In genomic region chrX:47568656-47569295, GRCh38 we compare ENCODE assay signal across 2 cellular contexts.
TF ChIP-seq lines count a peak whose summit lies in the region.

No MANE protein-coding gene starts in this region.

TF ChIP-seq in GM23338, 12 proteins besides CTCF, POLR2A, EP300 and RAD21:
- TF ChIP-seq REST (IDR thresholded peaks at IDR 0.05; ENCODE audit: unreplicated experiment), result no peak
- no peak for TF ChIP-seq NANOG (IDR thresholded peaks at IDR 0.05; ENCODE audit: borderline replicate concordance)
- no peak for TF ChIP-seq EZH2 (IDR thresholded peaks at IDR 0.05; ENCODE audit: low read depth, unreplicated experiment)
- TF ChIP-seq, protein P1, sequence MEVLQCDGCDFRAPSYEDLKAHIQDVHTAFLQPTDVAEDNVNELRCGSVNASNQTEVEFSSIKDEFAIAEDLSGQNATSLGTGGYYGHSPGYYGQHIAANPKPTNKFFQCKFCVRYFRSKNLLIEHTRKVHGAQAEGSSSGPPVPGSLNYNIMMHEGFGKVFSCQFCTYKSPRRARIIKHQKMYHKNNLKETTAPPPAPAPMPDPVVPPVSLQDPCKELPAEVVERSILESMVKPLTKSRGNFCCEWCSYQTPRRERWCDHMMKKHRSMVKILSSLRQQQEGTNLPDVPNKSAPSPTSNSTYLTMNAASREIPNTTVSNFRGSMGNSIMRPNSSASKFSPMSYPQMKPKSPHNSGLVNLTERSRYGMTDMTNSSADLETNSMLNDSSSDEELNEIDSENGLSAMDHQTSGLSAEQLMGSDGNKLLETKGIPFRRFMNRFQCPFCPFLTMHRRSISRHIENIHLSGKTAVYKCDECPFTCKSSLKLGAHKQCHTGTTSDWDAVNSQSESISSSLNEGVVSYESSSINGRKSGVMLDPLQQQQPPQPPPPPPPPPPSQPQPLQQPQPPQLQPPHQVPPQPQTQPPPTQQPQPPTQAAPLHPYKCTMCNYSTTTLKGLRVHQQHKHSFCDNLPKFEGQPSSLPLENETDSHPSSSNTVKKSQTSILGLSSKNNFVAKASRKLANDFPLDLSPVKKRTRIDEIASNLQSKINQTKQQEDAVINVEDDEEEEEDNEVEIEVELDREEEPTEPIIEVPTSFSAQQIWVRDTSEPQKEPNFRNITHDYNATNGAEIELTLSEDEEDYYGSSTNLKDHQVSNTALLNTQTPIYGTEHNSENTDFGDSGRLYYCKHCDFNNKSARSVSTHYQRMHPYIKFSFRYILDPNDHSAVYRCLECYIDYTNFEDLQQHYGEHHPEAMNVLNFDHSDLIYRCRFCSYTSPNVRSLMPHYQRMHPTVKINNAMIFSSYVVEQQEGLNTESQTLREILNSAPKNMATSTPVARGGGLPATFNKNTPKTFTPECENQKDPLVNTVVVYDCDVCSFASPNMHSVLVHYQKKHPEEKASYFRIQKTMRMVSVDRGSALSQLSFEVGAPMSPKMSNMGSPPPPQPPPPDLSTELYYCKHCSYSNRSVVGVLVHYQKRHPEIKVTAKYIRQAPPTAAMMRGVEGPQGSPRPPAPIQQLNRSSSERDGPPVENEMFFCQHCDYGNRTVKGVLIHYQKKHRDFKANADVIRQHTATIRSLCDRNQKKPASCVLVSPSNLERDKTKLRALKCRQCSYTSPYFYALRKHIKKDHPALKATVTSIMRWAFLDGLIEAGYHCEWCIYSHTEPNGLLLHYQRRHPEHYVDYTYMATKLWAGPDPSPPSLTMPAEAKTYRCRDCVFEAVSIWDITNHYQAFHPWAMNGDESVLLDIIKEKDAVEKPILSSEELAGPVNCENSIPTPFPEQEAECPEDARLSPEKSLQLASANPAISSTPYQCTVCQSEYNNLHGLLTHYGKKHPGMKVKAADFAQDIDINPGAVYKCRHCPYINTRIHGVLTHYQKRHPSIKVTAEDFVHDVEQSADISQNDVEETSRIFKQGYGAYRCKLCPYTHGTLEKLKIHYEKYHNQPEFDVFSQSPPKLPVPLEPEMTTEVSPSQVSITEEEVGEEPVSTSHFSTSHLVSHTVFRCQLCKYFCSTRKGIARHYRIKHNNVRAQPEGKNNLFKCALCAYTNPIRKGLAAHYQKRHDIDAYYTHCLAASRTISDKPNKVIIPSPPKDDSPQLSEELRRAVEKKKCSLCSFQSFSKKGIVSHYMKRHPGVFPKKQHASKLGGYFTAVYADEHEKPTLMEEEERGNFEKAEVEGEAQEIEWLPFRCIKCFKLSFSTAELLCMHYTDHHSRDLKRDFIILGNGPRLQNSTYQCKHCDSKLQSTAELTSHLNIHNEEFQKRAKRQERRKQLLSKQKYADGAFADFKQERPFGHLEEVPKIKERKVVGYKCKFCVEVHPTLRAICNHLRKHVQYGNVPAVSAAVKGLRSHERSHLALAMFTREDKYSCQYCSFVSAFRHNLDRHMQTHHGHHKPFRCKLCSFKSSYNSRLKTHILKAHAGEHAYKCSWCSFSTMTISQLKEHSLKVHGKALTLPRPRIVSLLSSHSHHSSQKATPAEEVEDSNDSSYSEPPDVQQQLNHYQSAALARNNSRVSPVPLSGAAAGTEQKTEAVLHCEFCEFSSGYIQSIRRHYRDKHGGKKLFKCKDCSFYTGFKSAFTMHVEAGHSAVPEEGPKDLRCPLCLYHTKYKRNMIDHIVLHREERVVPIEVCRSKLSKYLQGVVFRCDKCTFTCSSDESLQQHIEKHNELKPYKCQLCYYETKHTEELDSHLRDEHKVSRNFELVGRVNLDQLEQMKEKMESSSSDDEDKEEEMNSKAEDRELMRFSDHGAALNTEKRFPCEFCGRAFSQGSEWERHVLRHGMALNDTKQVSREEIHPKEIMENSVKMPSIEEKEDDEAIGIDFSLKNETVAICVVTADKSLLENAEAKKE (CRISPR knock-in tag; IDR thresholded peaks at IDR 0.05), result no peak
- TF ChIP-seq CREB1 (CRISPR knock-in tag; IDR thresholded peaks at IDR 0.05; ENCODE audit: low read depth), result no peak
- no peak for TF ChIP-seq EZH2phosphoT487 (IDR thresholded peaks at IDR 0.05; ENCODE audit: unreplicated experiment)
- no peak for TF ChIP-seq POLR2AphosphoS5 (IDR thresholded peaks at IDR 0.05; ENCODE audit: low read depth)
- no peak for TF ChIP-seq ZNF114 (CRISPR knock-in tag; IDR thresholded peaks at IDR 0.05)
- no peak for TF ChIP-seq STAT1 (IDR thresholded peaks at IDR 0.05; ENCODE audit: unreplicated experiment)
- no peak for TF ChIP-seq ZNF331 (CRISPR knock-in tag; IDR thresholded peaks at IDR 0.05; ENCODE audit: low read depth)
- no peak for TF ChIP-seq ETS1 (IDR thresholded peaks at IDR 0.05)

TF ChIP-seq in HepG2, 621 proteins besides CTCF, POLR2A, EP300 and RAD21:
- no peak for TF ChIP-seq ZC3H13 (CRISPR knock-in tag; IDR thresholded peaks at IDR 0.05)
- TF ChIP-seq, protein P2, sequence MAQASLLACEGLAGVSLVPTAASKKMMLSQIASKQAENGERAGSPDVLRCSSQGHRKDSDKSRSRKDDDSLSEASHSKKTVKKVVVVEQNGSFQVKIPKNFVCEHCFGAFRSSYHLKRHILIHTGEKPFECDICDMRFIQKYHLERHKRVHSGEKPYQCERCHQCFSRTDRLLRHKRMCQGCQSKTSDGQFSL (CRISPR knock-in tag; IDR thresholded peaks at IDR 0.05), result 0 out of 2 replicates have a peak, but pooled peaks have one; percentile 60
TF ChIP-seq in HepG2: peak in this region for 1.
